9 cellular contexts compared by ENCODE assay signal in the genomic region with DNA sequence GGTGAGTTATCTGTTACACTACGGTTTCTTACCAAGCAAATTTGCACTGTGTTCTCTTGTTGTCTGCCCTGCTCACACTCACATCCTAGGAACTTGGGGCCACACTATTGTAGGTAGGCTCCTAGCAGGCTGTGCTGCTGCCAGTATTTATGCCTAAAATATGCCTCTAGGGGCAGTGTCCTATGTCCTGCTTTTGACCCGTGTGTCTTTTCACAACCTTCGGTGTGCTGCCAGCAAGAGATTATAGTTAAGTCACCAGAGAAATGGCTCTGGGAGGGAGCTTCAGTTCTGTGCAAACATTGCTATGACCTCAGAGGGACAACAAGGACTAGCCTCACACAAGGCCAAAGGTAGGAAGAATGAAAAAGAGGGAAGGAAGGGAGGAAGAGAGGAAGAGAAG. TPM values are rescaled to one million over a fixed set of nuclear protein-coding genes. Genes with fewer than 3 reads are reported as not detected.
A peak's percentile ranks its signal among the peaks of the same experiment; 100 is the strongest.
DNase-seq lines count a peak whose midpoint lies in the region; ATAC-seq, FAIRE-seq and TF ChIP-seq lines count a peak whose summit lies in the region.
"Had no signal": no experiment of that assay in that cellular context is flagged by ENCODE, and none has a peak within 500 bp of the region (broad histone marks: within the 10 kb centered on the region; RNA-seq: fewer than 3 reads in every experiment).

No MANE protein-coding gene starts in this region.

- TF ChIP-seq CTCF in VCaP (conservative IDR thresholded peaks at IDR 0.05) (peak; percentile 51), pancreas (IDR thresholded peaks at IDR 0.05) (peak in 2 of 4 donors; percentile 12 to 17)

- H3K9me3 ChIP-seq in pancreas = no peaks in the 10 kb centered on the region
- H3K9me3 ChIP-seq: adrenal gland had no signal

- WGBS in pancreas, 2 donors = 26 to 37% methylated on average over 3 of the region's 3 CpGs

- DNase-seq in 8988T = peak; percentile 14
- no peak for DNase-seq in pancreas
- DNase-seq in GM19239 (ENCODE audit: insufficient read length, low spot score) = no peak
- no peak for DNase-seq in C1 segment of cervical spinal cord (lab: John Stamatoyannopoulos, UW)

- intact Hi-C loops in pancreas (cut with DNase I) = no loop called here

- no peaks in the 10 kb centered on the region for H3K36me3 ChIP-seq in pancreas
- H3K36me3 ChIP-seq: adrenal gland had no signal

- no peak overlapping the region for H3K4me3 ChIP-seq in pancreas
- H3K4me3 ChIP-seq: adrenal gland had no signal

- FAIRE-seq in pancreas (lab: Jason Lieb, UNC) (no peak), GM19239 (lab: Jason Lieb, UNC) (no peak)

- ATAC-seq in GM18519 (IDR thresholded peaks at IDR 0.05; ENCODE audit: low FRiP score, unreplicated experiment) (peak; percentile 80), HG03354 (IDR thresholded peaks at IDR 0.05; ENCODE audit: poor library complexity, severe bottlenecking, unreplicated experiment) (peak; percentile 87), pancreas (peak; percentile 50 to 77 (median 70)), HG02571 (IDR thresholded peaks at IDR 0.05; ENCODE audit: unreplicated experiment) (no peak)

- no peaks in the 10 kb centered on the region for H3K4me1 ChIP-seq in pancreas
- H3K4me1 ChIP-seq: adrenal gland had no signal

- no peak overlapping the region for H3K27ac ChIP-seq in VCaP
- H3K27ac ChIP-seq in pancreas = no peak overlapping the region
- H3K27ac ChIP-seq: adrenal gland had no signal

- H3K27me3 ChIP-seq in pancreas = peaks cover 0 to 10% (median 0%) of the 10 kb centered on the region in 4 donors

RNA-seq across cellular contexts. Expression of a gene that starts 8.9 kb away (rescaled TPM):
- total RNA-seq in pancreas = not detected
- polyA plus RNA-seq in pancreas = not detected
- total RNA-seq: adrenal gland had no signal
- polyA plus RNA-seq: adrenal gland had no signal

RNA-seq across cellular contexts. Expression of a gene that starts 25.6 kb away (rescaled TPM):
- total RNA-seq in pancreas = not detected
- polyA plus RNA-seq in pancreas = not detected
- total RNA-seq: adrenal gland had no signal
- polyA plus RNA-seq: adrenal gland had no signal

RNA-seq across cellular contexts. Expression of a gene that starts 28.4 kb away (rescaled TPM):
- not detected for total RNA-seq in pancreas
- polyA plus RNA-seq in pancreas = not detected
- total RNA-seq: adrenal gland had no signal
- polyA plus RNA-seq: adrenal gland had no signal

RNA-seq across cellular contexts. Expression of a gene that starts 46.0 kb away (rescaled TPM):
- total RNA-seq in pancreas = not detected
- not detected for polyA plus RNA-seq in pancreas
- total RNA-seq: adrenal gland had no signal
- polyA plus RNA-seq: adrenal gland had no signal
